ENCODE assay signal across 25 cellular contexts in genomic region chr2:55130849-55131248, GRCh38.
"Had no signal": no experiment of that assay in that cellular context is flagged by ENCODE, and none has a peak within 500 bp of the region (broad histone marks: within the 10 kb centered on the region; RNA-seq: fewer than 3 reads in every experiment).

No MANE protein-coding gene starts in this region.

- ATAC-seq: activated CD8-positive, alpha-beta memory T cell treated with anti-CD3 and anti-CD28 coated beads, Interleukin-2, amount 10 ng/mL, durations not matched to agents 7 days and 5 days; activated CD8-positive, alpha-beta T cell treated with anti-CD3 and anti-CD28 coated beads, Interleukin-2, amount 10 ng/mL, durations not matched to agents 7 days and 5 days; effector memory CD8-positive, alpha-beta T cell; gastrocnemius medialis; left cardiac atrium; left ventricle myocardium superior; pancreas; stimulated activated naive B cell treated with anti-CD40 and anti-IgM and Interleukin-4, amounts not matched to agents 10 μg/mL and 1 μg/mL and 100 μg/mL, for 72 hours; upper lobe of right lung had no signal

- H3K27ac Mint-ChIP-seq: activated B cell treated with CpG ODN at 0.5 μM for 24 hours; activated CD8-positive, alpha-beta memory T cell treated with anti-CD3 and anti-CD28 coated beads, Interleukin-2, amount 10 ng/mL, durations not matched to agents 7 days and 5 days; activated CD8-positive, alpha-beta T cell treated with anti-CD3 and anti-CD28 coated beads, Interleukin-2, amount 10 ng/mL, durations not matched to agents 7 days and 5 days; activated naive CD4-positive, alpha-beta T cell treated with anti-CD3 and anti-CD28 coated beads, Interleukin-2, amount 10 ng/mL, durations not matched to agents 7 days and 5 days; effector memory CD8-positive, alpha-beta T cell; stimulated activated naive B cell treated with anti-CD40 and anti-IgM and Interleukin-4, amounts not matched to agents 10 μg/mL and 1 μg/mL and 100 μg/mL, for 72 hours had no signal

- DNase-seq: activated B cell treated with CpG ODN at 0.5 μM for 24 hours; activated CD8-positive, alpha-beta memory T cell treated with anti-CD3 and anti-CD28 coated beads, Interleukin-2, amount 10 ng/mL, durations not matched to agents 7 days and 5 days; activated CD8-positive, alpha-beta T cell treated with anti-CD3 and anti-CD28 coated beads, Interleukin-2, amount 10 ng/mL, durations not matched to agents 7 days and 5 days; activated effector memory CD4-positive, alpha-beta T cell treated with anti-CD3 and anti-CD28 coated beads, Interleukin-2, amount 50 U/mL, for 16 hours; activated naive CD4-positive, alpha-beta T cell treated with anti-CD3 and anti-CD28 coated beads, Interleukin-2, amount 10 ng/mL, durations not matched to agents 7 days and 5 days; amniotic stem cell; brain microvascular endothelial cell; effector memory CD8-positive, alpha-beta T cell; erythroblast; gastrocnemius medialis; left cardiac atrium; left ventricle myocardium superior; pancreas; sigmoid colon; small intestine; stimulated activated CD4-positive, alpha-beta T cell treated with anti-CD3 and anti-CD28 coated beads, Interleukin-4, amount 100 ng/mL, for 4 hours; stimulated activated naive B cell treated with anti-CD40 and anti-IgM and Interleukin-4, amounts not matched to agents 10 μg/mL and 1 μg/mL and 100 μg/mL, for 72 hours; stomach; T-helper 2 cell; tibial artery; upper lobe of right lung had no signal

- H3K9me3 Mint-ChIP-seq: activated B cell treated with CpG ODN at 0.5 μM for 24 hours; activated naive CD4-positive, alpha-beta T cell treated with anti-CD3 and anti-CD28 coated beads, Interleukin-2, amount 10 ng/mL, durations not matched to agents 7 days and 5 days had no signal

- H3K36me3 ChIP-seq: brain microvascular endothelial cell, gastrocnemius medialis, pancreas, prostate gland, sigmoid colon, stomach, suprapubic skin, tibial artery, upper lobe of right lung had no signal

- H3K9me3 ChIP-seq: gastrocnemius medialis, pancreas, prostate gland, sigmoid colon, stomach, suprapubic skin, tibial artery, upper lobe of right lung had no signal

- H3K27me3 ChIP-seq: brain microvascular endothelial cell, gastrocnemius medialis, hepatocyte, pancreas, sigmoid colon, stomach, suprapubic skin, tibial artery, upper lobe of right lung had no signal

- H3K4me3 ChIP-seq: coronary artery, gastrocnemius medialis, hepatocyte, pancreas, prostate gland, sigmoid colon, stomach, suprapubic skin, tibial artery, upper lobe of right lung had no signal

- H3K4me3 Mint-ChIP-seq: activated B cell treated with CpG ODN at 0.5 μM for 24 hours; activated CD8-positive, alpha-beta memory T cell treated with anti-CD3 and anti-CD28 coated beads, Interleukin-2, amount 10 ng/mL, durations not matched to agents 7 days and 5 days; activated CD8-positive, alpha-beta T cell treated with anti-CD3 and anti-CD28 coated beads, Interleukin-2, amount 10 ng/mL, durations not matched to agents 7 days and 5 days; activated naive CD4-positive, alpha-beta T cell treated with anti-CD3 and anti-CD28 coated beads, Interleukin-2, amount 10 ng/mL, durations not matched to agents 7 days and 5 days; effector memory CD8-positive, alpha-beta T cell; stimulated activated naive B cell treated with anti-CD40 and anti-IgM and Interleukin-4, amounts not matched to agents 10 μg/mL and 1 μg/mL and 100 μg/mL, for 72 hours had no signal

- H3K27me3 Mint-ChIP-seq: activated B cell treated with CpG ODN at 0.5 μM for 24 hours; activated CD8-positive, alpha-beta memory T cell treated with anti-CD3 and anti-CD28 coated beads, Interleukin-2, amount 10 ng/mL, durations not matched to agents 7 days and 5 days; activated naive CD4-positive, alpha-beta T cell treated with anti-CD3 and anti-CD28 coated beads, Interleukin-2, amount 10 ng/mL, durations not matched to agents 7 days and 5 days; effector memory CD8-positive, alpha-beta T cell; stimulated activated naive B cell treated with anti-CD40 and anti-IgM and Interleukin-4, amounts not matched to agents 10 μg/mL and 1 μg/mL and 100 μg/mL, for 72 hours had no signal

- H3K27ac ChIP-seq: brain microvascular endothelial cell, coronary artery, gastrocnemius medialis, hepatocyte, pancreas, prostate gland, sigmoid colon, stomach, suprapubic skin, tibial artery, upper lobe of right lung had no signal
